In the genomic region with DNA sequence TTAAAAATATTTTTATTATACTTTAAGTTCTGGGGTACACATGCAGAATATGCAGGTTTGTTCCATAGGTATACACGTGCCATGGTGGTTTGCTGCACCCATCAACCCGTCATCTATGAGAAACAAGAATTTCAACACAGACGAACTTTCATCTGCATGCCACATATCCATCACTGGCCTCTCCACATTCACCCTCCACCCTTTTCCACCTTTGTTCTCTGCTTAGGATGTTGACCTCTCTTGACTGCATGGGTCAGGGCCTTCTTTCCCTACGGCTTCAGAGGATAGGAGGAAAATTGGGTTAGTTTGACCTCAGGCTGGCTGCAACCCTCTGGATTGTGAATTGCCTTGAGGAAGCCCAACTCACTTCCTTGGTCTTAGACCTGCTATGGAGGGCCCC, we compare ENCODE assay signal across 9 cellular contexts.
"Had no signal": no experiment of that assay in that cellular context is flagged by ENCODE, and none has a peak within 500 bp of the region (broad histone marks: within the 10 kb centered on the region; RNA-seq: fewer than 3 reads in every experiment).

No MANE protein-coding gene starts in this region.

- H3K36me3 ChIP-seq: HAP-1 had no signal

- H3K4me3 ChIP-seq: GM23248, HAP-1, K562 had no signal

- ATAC-seq: HCT116, K562 had no signal

- DNase-seq: GM23248, GOT3, H7, HFFc6, KG1 had no signal

- H3K4me1 ChIP-seq: HAP-1 had no signal

- H3K9me3 ChIP-seq: HAP-1 had no signal

- H3K9me3 Mint-ChIP-seq: HFFc6 had no signal

- H3K27ac ChIP-seq: HL-60 had no signal
